21 cellular contexts compared by ENCODE assay signal in the genomic region with DNA sequence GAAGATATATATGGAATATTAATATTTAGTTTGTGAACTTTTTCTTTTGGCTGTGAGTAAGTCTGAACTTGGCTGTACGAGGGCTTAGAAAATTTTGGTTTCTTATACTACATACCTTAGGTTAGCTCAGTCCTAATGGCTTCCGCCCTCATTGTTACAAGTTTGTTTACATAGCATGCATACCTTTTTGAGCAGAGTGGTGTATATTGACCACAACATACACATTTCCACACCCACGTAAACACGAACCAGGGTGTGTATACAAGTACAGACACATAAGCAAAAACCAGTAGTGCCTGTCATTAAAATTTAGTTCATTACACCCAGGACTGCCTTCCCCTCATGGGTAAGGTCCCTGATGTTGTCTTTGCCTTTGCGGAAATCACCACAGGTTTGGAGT.
DNase-seq lines count a peak whose midpoint lies in the region; ATAC-seq and TF ChIP-seq lines count a peak whose summit lies in the region.
"Had no signal": no experiment of that assay in that cellular context is flagged by ENCODE, and none has a peak within 500 bp of the region (broad histone marks: within the 10 kb centered on the region; RNA-seq: fewer than 3 reads in every experiment).

No MANE protein-coding gene starts in this region.

- ATAC-seq in HG03097 (IDR thresholded peaks at IDR 0.05; ENCODE audit: low FRiP score, unreplicated experiment), result no peak
- no peak for ATAC-seq in HG03457 (IDR thresholded peaks at IDR 0.05; ENCODE audit: unreplicated experiment)
- ATAC-seq: activated naive CD8-positive, alpha-beta T cell treated with anti-CD3 and anti-CD28 coated beads, Interleukin-2, amount 50 U/mL, for 24 hours; HCT116; natural killer cell treated with Interleukin-12 subunit alpha and Interleukin-12 subunit beta and Interleukin-15 and Interleukin-18, amount 100 ng/mL, for 72 hours had no signal

- H3K27ac Mint-ChIP-seq in nephron, result peak overlapping the region; percentile 23 to 92 (median 87)
- H3K27ac Mint-ChIP-seq: activated naive CD8-positive, alpha-beta T cell treated with anti-CD3 and anti-CD28 coated beads, Interleukin-2, amount 50 U/mL, for 24 hours had no signal

- H3K4me3 ChIP-seq in HEK293 (ENCODE audit: low read depth, low read length), result no peak overlapping the region
- H3K4me3 ChIP-seq in MG63, result no peak overlapping the region
- H3K4me3 ChIP-seq in HAP-1, result no peak overlapping the region
- H3K4me3 ChIP-seq: prostate gland had no signal

- no peaks in the 10 kb centered on the region for H3K27me3 ChIP-seq in MG63
- no peaks in the 10 kb centered on the region for H3K27me3 ChIP-seq in HAP-1 (ENCODE audit: low read depth)

- H3K27ac ChIP-seq in HEK293 (ENCODE audit: extremely low read depth, low read depth, low read length), result no peak overlapping the region
- H3K27ac ChIP-seq: prostate gland had no signal

- CTCF ChIA-PET in HEK293 (lab: Yijun Ruan, JAX), result no interaction called here

- H3K36me3 ChIP-seq in HEK293 (ENCODE audit: control insufficient read depth in 2 of 2, insufficient read depth in 1 of 2, low read length in 2 of 2) (peaks cover 0 to 15% of the 10 kb centered on the region in 2 experiments; a peak in 1 of 3 replicates), MG63 (no peaks in the 10 kb centered on the region), HAP-1 (replicated peaks) (no peaks in the 10 kb centered on the region)
- H3K36me3 ChIP-seq: prostate gland had no signal

- in situ Hi-C loops in HAP-1 (cut with MboI; ENCODE audit: low sequenced_read_pairs), result no loop called here

- POLR2A ChIA-PET in HEK293 (lab: Yijun Ruan, JAX), result no interaction called here

- H3K4me1 ChIP-seq in HEK293 (ENCODE audit: control insufficient read depth, insufficient read depth, low read length) (peaks cover 4% of the 10 kb centered on the region; the same call in 1 of the 2 replicates), HAP-1 (peaks cover 3% of the 10 kb centered on the region; the same call in 1 of the 2 replicates)
- H3K4me1 ChIP-seq: prostate gland had no signal

- no peaks in the 10 kb centered on the region for H3K27me3 Mint-ChIP-seq in nephron (ENCODE audit: low read depth)
- H3K27me3 Mint-ChIP-seq: activated naive CD8-positive, alpha-beta T cell treated with anti-CD3 and anti-CD28 coated beads, Interleukin-2, amount 50 U/mL, for 24 hours; central memory CD8-positive, alpha-beta T cell; natural killer cell treated with Interleukin-12 subunit alpha and Interleukin-12 subunit beta and Interleukin-15 and Interleukin-18, amount 100 ng/mL, for 72 hours had no signal

- DNase-seq in MG63 (peak; percentile 10), astrocyte of the hippocampus (ENCODE audit: low read depth, low spot score) (peak; percentile 7), HAP-1 (ENCODE audit: low spot score in 2 of 2) (no peak), NCI-H446 treated with DMSO at 0.1 percent for 48 hours (lab: John Stamatoyannopoulos, UW) (no peak)
- DNase-seq: activated CD8-positive, alpha-beta T cell treated with anti-CD3 and anti-CD28 coated beads, Interleukin-2, amount 10 ng/mL, durations not matched to agents 7 days and 5 days; activated naive CD8-positive, alpha-beta T cell treated with anti-CD3 and anti-CD28 coated beads, Interleukin-2, amount 50 U/mL, for 24 hours; COR-L47; effector CD8-positive, alpha-beta T cell; hypothalamus; NCI-H1436 treated with DMSO at 0.1 percent for 48 hours; RPMI8226; small intestine; stimulated activated CD4-positive, alpha-beta T cell treated with anti-CD3 and anti-CD28 coated beads, Interleukin-4, amount 100 ng/mL, for 4 hours had no signal

- H3K4me1 Mint-ChIP-seq in nephron, result peaks cover 55% of the 10 kb centered on the region

- H3K4me3 Mint-ChIP-seq in nephron, result no peak overlapping the region
- H3K4me3 Mint-ChIP-seq: activated CD8-positive, alpha-beta T cell treated with anti-CD3 and anti-CD28 coated beads, Interleukin-2, amount 10 ng/mL, durations not matched to agents 7 days and 5 days; activated naive CD8-positive, alpha-beta T cell treated with anti-CD3 and anti-CD28 coated beads, Interleukin-2, amount 50 U/mL, for 24 hours; central memory CD8-positive, alpha-beta T cell; natural killer cell treated with Interleukin-12 subunit alpha and Interleukin-12 subunit beta and Interleukin-15 and Interleukin-18, amount 100 ng/mL, for 72 hours had no signal

- H3K36me3 Mint-ChIP-seq in nephron (ENCODE audit: low read depth), result peaks cover 32% of the 10 kb centered on the region

- TF ChIP-seq CTCF in HEK293 (tag by site-specific recombination; IDR thresholded peaks at IDR 0.05) (no peak), nephron (IDR thresholded peaks at IDR 0.05; ENCODE audit: unreplicated experiment in 3 of 3) (no peak)

- H3K9me3 ChIP-seq in HEK293 (ENCODE audit: control insufficient read depth, insufficient read depth, low read depth, low read length), result no peaks in the 10 kb centered on the region
- no peaks in the 10 kb centered on the region for H3K9me3 ChIP-seq in MG63
- no peaks in the 10 kb centered on the region for H3K9me3 ChIP-seq in HAP-1
- H3K9me3 ChIP-seq: prostate gland had no signal

- H3K9me3 Mint-ChIP-seq in nephron, result no peaks in the 10 kb centered on the region
- H3K9me3 Mint-ChIP-seq: activated naive CD8-positive, alpha-beta T cell treated with anti-CD3 and anti-CD28 coated beads, Interleukin-2, amount 50 U/mL, for 24 hours; central memory CD8-positive, alpha-beta T cell; natural killer cell treated with Interleukin-12 subunit alpha and Interleukin-12 subunit beta and Interleukin-15 and Interleukin-18, amount 100 ng/mL, for 72 hours had no signal

TF ChIP-seq in HEK293, 187 proteins besides CTCF, POLR2A, EP300 and RAD21:
- TF ChIP-seq ZFHX2 (tag by site-specific recombination; conservative IDR thresholded peaks at IDR 0.05) (peak; percentile 68), YY2 (tag by site-specific recombination; IDR thresholded peaks at IDR 0.05) (no peak), EGR2 (tag by site-specific recombination; IDR thresholded peaks at IDR 0.05; ENCODE audit: low read depth) (peak; percentile 27; the same call in 1 of the 2 replicates)

Comparison
In these comparisons a context has a peak if more than half of its experiments do, and no peak if none do; other contexts are left out.
1. DNase-seq: peak in MG63 (single experiment) and astrocyte of the hippocampus (single experiment); none in HAP-1 (0 of 2) and NCI-H446 treated with DMSO at 0.1 percent for 48 hours (single experiment).